ENCODE assay signal across 1 cellular context in genomic region chr14:99185436-99186068, GRCh38.
TF ChIP-seq lines count a peak whose summit lies in the region.

No MANE protein-coding gene starts in this region.

TF ChIP-seq in WTC11, 78 proteins besides CTCF, POLR2A, EP300 and RAD21 (continued from another document):
- no peak for TF ChIP-seq CBFB (CRISPR knock-in tag; IDR thresholded peaks at IDR 0.05; ENCODE audit: low read depth)
